Comparison of ENCODE assay signal across 1 cellular context in the genomic region with DNA sequence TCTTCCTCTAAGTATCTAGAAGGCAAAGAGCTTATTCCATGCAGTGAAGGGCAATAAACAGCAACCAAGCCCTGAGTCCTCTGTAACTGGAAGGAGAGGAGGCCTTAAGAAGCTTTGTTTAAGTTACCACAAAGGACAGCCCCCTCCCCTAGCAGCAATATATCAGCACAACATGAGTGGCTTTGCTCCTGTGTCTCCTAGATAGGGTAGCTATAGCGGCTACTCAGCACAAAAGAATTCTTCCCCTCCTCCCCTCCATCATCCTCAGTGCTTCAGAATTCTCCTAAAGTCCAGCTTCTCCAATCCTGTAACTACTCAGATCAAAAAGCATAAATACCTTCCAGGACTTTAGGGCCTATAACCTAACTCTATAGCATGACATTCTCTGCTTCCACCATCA.
TF ChIP-seq lines count a peak whose summit lies in the region.

No MANE protein-coding gene starts in this region.

TF ChIP-seq in K562, 482 proteins besides CTCF, POLR2A, EP300 and RAD21 (continued from another document):
- TF ChIP-seq, protein P1, sequence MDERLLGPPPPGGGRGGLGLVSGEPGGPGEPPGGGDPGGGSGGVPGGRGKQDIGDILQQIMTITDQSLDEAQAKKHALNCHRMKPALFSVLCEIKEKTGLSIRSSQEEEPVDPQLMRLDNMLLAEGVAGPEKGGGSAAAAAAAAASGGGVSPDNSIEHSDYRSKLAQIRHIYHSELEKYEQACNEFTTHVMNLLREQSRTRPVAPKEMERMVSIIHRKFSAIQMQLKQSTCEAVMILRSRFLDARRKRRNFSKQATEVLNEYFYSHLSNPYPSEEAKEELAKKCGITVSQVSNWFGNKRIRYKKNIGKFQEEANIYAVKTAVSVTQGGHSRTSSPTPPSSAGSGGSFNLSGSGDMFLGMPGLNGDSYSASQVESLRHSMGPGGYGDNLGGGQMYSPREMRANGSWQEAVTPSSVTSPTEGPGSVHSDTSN (CRISPR knock-in tag; IDR thresholded peaks at IDR 0.05; ENCODE audit: low read depth), result no peak
- TF ChIP-seq, protein P1 (tag; conservative IDR thresholded peaks at IDR 0.05; ENCODE audit: low read depth), result peak; percentile 83
- TF ChIP-seq GATA2 (CRISPR knock-in tag; IDR thresholded peaks at IDR 0.05) (0 out of 2 replicates have a peak, but pooled peaks have one; percentile 38), MAFK (IDR thresholded peaks at IDR 0.05; ENCODE audit: low read length) (peak; percentile 46; the same call in 1 of the 2 replicates), TEAD4 (IDR thresholded peaks at IDR 0.05; ENCODE audit: low read length) (peak; percentile 91), TEAD4 (CRISPR knock-in tag; IDR thresholded peaks at IDR 0.05; ENCODE audit: borderline replicate concordance) (no peak), MBD2 (IDR thresholded peaks at IDR 0.05; ENCODE audit: borderline replicate concordance, low read depth) (no peak), PML (IDR thresholded peaks at IDR 0.05; ENCODE audit: low read length) (peak; percentile 64), MAFF (IDR thresholded peaks at IDR 0.05; ENCODE audit: low read length) (0 out of 2 replicates have a peak, but pooled peaks have one; percentile 13), ZBED1 (IDR thresholded peaks at IDR 0.05) (no peak), RCOR1 (IDR thresholded peaks at IDR 0.05; ENCODE audit: borderline replicate concordance in 1 of 2, low read depth in 2 of 2, low read length in 2 of 2) (peak in 1 of 2 experiments; percentile 55; a peak in 1 of 4 replicates), NFYB (IDR thresholded peaks at IDR 0.05; ENCODE audit: extremely low read depth, insufficient read length) (no peak), CBFA2T2 (conservative IDR thresholded peaks at IDR 0.05) (peak; percentile 72), ZNF583 (CRISPR knock-in tag; IDR thresholded peaks at IDR 0.05) (no peak), C11orf30 (IDR thresholded peaks at IDR 0.05; ENCODE audit: low read depth) (peak; percentile 74), MEIS2 (IDR thresholded peaks at IDR 0.05; ENCODE audit: partially characterized antibody) (peak; percentile 94), SMARCA4 (IDR thresholded peaks at IDR 0.05) (peak; percentile 93), NBN (IDR thresholded peaks at IDR 0.05; ENCODE audit: low read depth) (0 out of 2 replicates have a peak, but pooled peaks have one; percentile 54), HMG20B (CRISPR knock-in tag; IDR thresholded peaks at IDR 0.05) (no peak), HNRNPUL1 (IDR thresholded peaks at IDR 0.05; ENCODE audit: low read length) (no peak), BHLHE40 (IDR thresholded peaks at IDR 0.05; ENCODE audit: low read length) (no peak), TEAD2 (tag; IDR thresholded peaks at IDR 0.05) (0 out of 2 replicates have a peak, but pooled peaks have one; percentile 21), HDAC1 (IDR thresholded peaks at IDR 0.05) (peak in 1 of 2 experiments; percentile 66; a peak in 2 of 4 replicates), POLR2AphosphoS5 (IDR thresholded peaks at IDR 0.05; ENCODE audit: control insufficient read depth, insufficient read depth, low read depth, low read length) (peak; percentile 74), CTBP1 (IDR thresholded peaks at IDR 0.05; ENCODE audit: borderline replicate concordance) (peak; percentile 62), TRIM24 (IDR thresholded peaks at IDR 0.05) (peak in 1 of 2 experiments; percentile 39; a peak in 2 of 4 replicates), TCF3 (CRISPR knock-in tag; IDR thresholded peaks at IDR 0.05) (peak; percentile 85), MAFG (tag; conservative IDR thresholded peaks at IDR 0.05) (peak; percentile 37; the same call in 1 of the 2 replicates), CBX3 (IDR thresholded peaks at IDR 0.05; ENCODE audit: borderline replicate concordance in 1 of 2, low read length in 2 of 2) (peak in 1 of 2 experiments; percentile 66; a peak in 1 of 3 replicates), TAL1 (IDR thresholded peaks at IDR 0.05) (peak; percentile 79)
- TF ChIP-seq, protein P2, sequence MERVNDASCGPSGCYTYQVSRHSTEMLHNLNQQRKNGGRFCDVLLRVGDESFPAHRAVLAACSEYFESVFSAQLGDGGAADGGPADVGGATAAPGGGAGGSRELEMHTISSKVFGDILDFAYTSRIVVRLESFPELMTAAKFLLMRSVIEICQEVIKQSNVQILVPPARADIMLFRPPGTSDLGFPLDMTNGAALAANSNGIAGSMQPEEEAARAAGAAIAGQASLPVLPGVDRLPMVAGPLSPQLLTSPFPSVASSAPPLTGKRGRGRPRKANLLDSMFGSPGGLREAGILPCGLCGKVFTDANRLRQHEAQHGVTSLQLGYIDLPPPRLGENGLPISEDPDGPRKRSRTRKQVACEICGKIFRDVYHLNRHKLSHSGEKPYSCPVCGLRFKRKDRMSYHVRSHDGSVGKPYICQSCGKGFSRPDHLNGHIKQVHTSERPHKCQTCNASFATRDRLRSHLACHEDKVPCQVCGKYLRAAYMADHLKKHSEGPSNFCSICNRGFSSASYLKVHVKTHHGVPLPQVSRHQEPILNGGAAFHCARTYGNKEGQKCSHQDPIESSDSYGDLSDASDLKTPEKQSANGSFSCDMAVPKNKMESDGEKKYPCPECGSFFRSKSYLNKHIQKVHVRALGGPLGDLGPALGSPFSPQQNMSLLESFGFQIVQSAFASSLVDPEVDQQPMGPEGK (CRISPR knock-in tag; IDR thresholded peaks at IDR 0.05; ENCODE audit: borderline replicate concordance), result no peak
- TF ChIP-seq, protein P3, sequence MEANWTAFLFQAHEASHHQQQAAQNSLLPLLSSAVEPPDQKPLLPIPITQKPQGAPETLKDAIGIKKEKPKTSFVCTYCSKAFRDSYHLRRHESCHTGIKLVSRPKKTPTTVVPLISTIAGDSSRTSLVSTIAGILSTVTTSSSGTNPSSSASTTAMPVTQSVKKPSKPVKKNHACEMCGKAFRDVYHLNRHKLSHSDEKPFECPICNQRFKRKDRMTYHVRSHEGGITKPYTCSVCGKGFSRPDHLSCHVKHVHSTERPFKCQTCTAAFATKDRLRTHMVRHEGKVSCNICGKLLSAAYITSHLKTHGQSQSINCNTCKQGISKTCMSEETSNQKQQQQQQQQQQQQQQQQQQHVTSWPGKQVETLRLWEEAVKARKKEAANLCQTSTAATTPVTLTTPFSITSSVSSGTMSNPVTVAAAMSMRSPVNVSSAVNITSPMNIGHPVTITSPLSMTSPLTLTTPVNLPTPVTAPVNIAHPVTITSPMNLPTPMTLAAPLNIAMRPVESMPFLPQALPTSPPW (CRISPR knock-in tag; IDR thresholded peaks at IDR 0.05), result peak; percentile 57
- TF ChIP-seq, protein P4, sequence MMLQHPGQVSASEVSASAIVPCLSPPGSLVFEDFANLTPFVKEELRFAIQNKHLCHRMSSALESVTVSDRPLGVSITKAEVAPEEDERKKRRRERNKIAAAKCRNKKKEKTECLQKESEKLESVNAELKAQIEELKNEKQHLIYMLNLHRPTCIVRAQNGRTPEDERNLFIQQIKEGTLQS (IDR thresholded peaks at IDR 0.05), result peak; percentile 26; the same call in 1 of the 2 replicates
- TF ChIP-seq, protein P4 (CRISPR knock-in tag; conservative IDR thresholded peaks at IDR 0.05), result no peak
- TF ChIP-seq, protein P5, sequence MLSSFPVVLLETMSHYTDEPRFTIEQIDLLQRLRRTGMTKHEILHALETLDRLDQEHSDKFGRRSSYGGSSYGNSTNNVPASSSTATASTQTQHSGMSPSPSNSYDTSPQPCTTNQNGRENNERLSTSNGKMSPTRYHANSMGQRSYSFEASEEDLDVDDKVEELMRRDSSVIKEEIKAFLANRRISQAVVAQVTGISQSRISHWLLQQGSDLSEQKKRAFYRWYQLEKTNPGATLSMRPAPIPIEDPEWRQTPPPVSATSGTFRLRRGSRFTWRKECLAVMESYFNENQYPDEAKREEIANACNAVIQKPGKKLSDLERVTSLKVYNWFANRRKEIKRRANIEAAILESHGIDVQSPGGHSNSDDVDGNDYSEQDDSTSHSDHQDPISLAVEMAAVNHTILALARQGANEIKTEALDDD (IDR thresholded peaks at IDR 0.05), result peak; percentile 62; the same call in 1 of the 2 replicates
